7 cellular contexts compared by ENCODE assay signal in the genomic region with DNA sequence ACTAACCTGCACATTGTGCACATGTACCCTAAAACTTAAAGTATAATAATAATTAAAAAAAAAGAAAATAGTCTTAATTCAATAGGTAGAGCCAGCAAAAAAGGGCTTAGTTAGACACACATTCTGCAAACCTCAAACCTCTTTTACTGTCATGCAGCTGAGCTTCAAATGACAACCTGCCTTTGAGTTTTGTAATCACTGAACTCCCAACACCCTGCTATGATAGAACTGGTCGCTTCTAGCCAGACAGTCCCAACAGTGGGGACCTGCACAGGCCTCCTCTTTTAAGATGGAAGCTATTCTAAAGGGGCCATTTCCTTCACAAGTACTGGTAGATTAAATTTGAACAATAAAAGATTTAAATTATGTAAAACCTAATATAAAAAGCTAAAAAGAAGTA.
DNase-seq lines count a peak whose midpoint lies in the region; ATAC-seq and TF ChIP-seq lines count a peak whose summit lies in the region.
"Not testable (repeated sequence)": the region's sequence is repeated elsewhere in the genome, so short reads cannot be mapped to it uniquely, and the experiment has no call there.

No MANE protein-coding gene starts in this region.

- ATAC-seq in left lobe of liver = peak; percentile 45
- ATAC-seq in psoas muscle = peak in 3 of 4 donors; percentile 30 to 50 (median 44)
- ATAC-seq in gastrocnemius medialis = peak; percentile 42 to 67

- DNase-seq in NB4 (ENCODE audit: low read depth) = peak; percentile 67
- not testable (repeated sequence) for DNase-seq in ascending aorta (ENCODE audit: low spot score in 2 of 2); left ventricle myocardium inferior; left lobe of liver (ENCODE audit: low spot score); psoas muscle; gastrocnemius medialis; tibial artery

- not testable (repeated sequence) for TF ChIP-seq POLR2A in NB4 (IDR thresholded peaks at IDR 0.05; ENCODE audit: extremely low read depth, insufficient read length); gastrocnemius medialis (IDR thresholded peaks at IDR 0.05)

- not testable (repeated sequence) for H3K27me3 ChIP-seq in ascending aorta; left ventricle myocardium inferior (ENCODE audit: low read depth); psoas muscle (ENCODE audit: insufficient read depth in 3 of 3, low read length in 2 of 3); gastrocnemius medialis; tibial artery

- intact Hi-C loops in ascending aorta (cut with DNase I); left ventricle myocardium inferior (cut with micrococcal nuclease); gastrocnemius medialis (cut with DNase I; ENCODE audit: low total_unique reads); tibial artery (cut with DNase I; ENCODE audit: low total_unique reads): not testable (repeated sequence)
- intact Hi-C loops in psoas muscle (cut with DNase I) = loop anchor here in 1 of 2 donors (5.0 kb wide), 1 partner anchor 38 kb away; no protein-coding TSS in a partner anchor

- WGBS in psoas muscle, 3 donors = 77 to 86% (median 84%) methylated on average over 1 of the region's 1 CpG

- not testable (repeated sequence) for H3K36me3 ChIP-seq in ascending aorta; left ventricle myocardium inferior; psoas muscle (ENCODE audit: insufficient read depth in 1 of 2, low read depth in 1 of 2); gastrocnemius medialis; tibial artery

- in situ Hi-C loops in gastrocnemius medialis (cut with MboI; ENCODE audit: low sequenced_read_pairs in 4 of 4) = not testable (repeated sequence)

- H3K4me1 ChIP-seq in ascending aorta (peaks cover 4 to 17% of the 10 kb centered on the region in 2 donors), left ventricle myocardium inferior (peaks cover 23% of the 10 kb centered on the region), psoas muscle (peaks cover 25% of the 10 kb centered on the region), gastrocnemius medialis (peaks cover 19 to 40% of the 10 kb centered on the region in 2 donors), tibial artery (peaks cover 0 to 33% (median 18%) of the 10 kb centered on the region in 4 donors)

- TF ChIP-seq CTCF in NB4 (IDR thresholded peaks at IDR 0.05; ENCODE audit: low read depth, low read length); ascending aorta (IDR thresholded peaks at IDR 0.05); left ventricle myocardium inferior (IDR thresholded peaks at IDR 0.05; ENCODE audit: borderline replicate concordance); psoas muscle (IDR thresholded peaks at IDR 0.05); gastrocnemius medialis (IDR thresholded peaks at IDR 0.05 in 4 of 5, conservative IDR thresholded peaks at IDR 0.05 in 1 of 5); tibial artery (IDR thresholded peaks at IDR 0.05): not testable (repeated sequence)

- H3K4me3 ChIP-seq in NB4 (ENCODE audit: low read depth, low read length); ascending aorta; left ventricle myocardium inferior; psoas muscle; gastrocnemius medialis; tibial artery: not testable (repeated sequence)

- not testable (repeated sequence) for H3K9me3 ChIP-seq in ascending aorta; left ventricle myocardium inferior (replicated peaks); psoas muscle; gastrocnemius medialis; tibial artery

- H3K27ac ChIP-seq in ascending aorta = peak overlapping the region; percentile 32 to 38
- peak overlapping the region; percentile 17 for H3K27ac ChIP-seq in left ventricle myocardium inferior (replicated peaks)
- peak overlapping the region; percentile 2 for H3K27ac ChIP-seq in psoas muscle
- H3K27ac ChIP-seq in gastrocnemius medialis = peak overlapping the region; percentile 33 to 55 (median 48)
- H3K27ac ChIP-seq in tibial artery = peak overlapping the region; percentile 82 to 90

Comparison
In these comparisons a context has a peak if more than half of its experiments do, and no peak if none do; other contexts are left out.
1. H3K27ac ChIP-seq: peak in every context shown above with its lines; median percentile 86 in tibial artery; 48 in gastrocnemius medialis; 35 in ascending aorta; 17 in left ventricle myocardium inferior; 2 in psoas muscle.